Comparison of ENCODE assay signal across 10 cellular contexts in genomic region chr9:34190996-34191892, GRCh38. TPM values are rescaled to one million over a fixed set of nuclear protein-coding genes. Genes with fewer than 3 reads are reported as not detected.
DNase-seq lines count a peak whose midpoint lies in the region; ATAC-seq and TF ChIP-seq lines count a peak whose summit lies in the region.
"Had no signal": no experiment of that assay in that cellular context is flagged by ENCODE, and none has a peak within 500 bp of the region (broad histone marks: within the 10 kb centered on the region; RNA-seq: fewer than 3 reads in every experiment).

No MANE protein-coding gene starts in this region.

- H3K27ac ChIP-seq in DND-41 (ENCODE audit: low read length) (no peak overlapping the region), brain microvascular endothelial cell (no peak overlapping the region)
- H3K27ac ChIP-seq in effector memory CD4-positive, alpha-beta T cell (ENCODE audit: insufficient read depth, low read length, poor library complexity, severe bottlenecking) = no peak overlapping the region

- H3K4me3 ChIP-seq in DND-41 (ENCODE audit: low read depth in 1 of 2, low read length in 2 of 2) (no peak overlapping the region), brain microvascular endothelial cell (ENCODE audit: low read depth, low read length) (no peak overlapping the region)
- H3K4me3 ChIP-seq in effector memory CD4-positive, alpha-beta T cell (ENCODE audit: insufficient read depth, low read depth, low read length, poor library complexity, severe bottlenecking) = no peak overlapping the region

- no peaks in the 10 kb centered on the region for H3K27me3 ChIP-seq in DND-41 (ENCODE audit: insufficient read depth, low read length, poor library complexity)
- no peaks in the 10 kb centered on the region for H3K27me3 ChIP-seq in brain microvascular endothelial cell (replicated peaks)
- H3K27me3 ChIP-seq in effector memory CD4-positive, alpha-beta T cell (replicated peaks; ENCODE audit: control insufficient read depth, insufficient read depth, low read length, poor library complexity, severe bottlenecking) = no peaks in the 10 kb centered on the region

- peaks cover 82% of the 10 kb centered on the region for H3K79me2 ChIP-seq in DND-41 (ENCODE audit: insufficient read depth, low read length)

- peak overlapping the region in 3 of 10 donors; percentile 18 to 55 (median 22) for H3K4me3 Mint-ChIP-seq in naive thymus-derived CD8-positive, alpha-beta T cell

- H3K4me2 ChIP-seq in DND-41 (ENCODE audit: insufficient read depth, low read length) = no peak overlapping the region

- peaks cover 3 to 30% (median 10%) of the 10 kb centered on the region in 3 donors for H3K36me3 Mint-ChIP-seq in naive thymus-derived CD8-positive, alpha-beta T cell

- no peak overlapping the region for H3K9ac ChIP-seq in DND-41 (ENCODE audit: low read depth, low read length)

- peaks cover 17 to 71% (median 63%) of the 10 kb centered on the region in 4 donors for H3K4me1 Mint-ChIP-seq in naive thymus-derived CD8-positive, alpha-beta T cell

- peaks cover 12% of the 10 kb centered on the region; the same call in 1 of the 2 replicates for H4K20me1 ChIP-seq in DND-41 (ENCODE audit: insufficient read depth, low read length)

- ATAC-seq in DND-41 (ENCODE audit: insufficient read depth, low read depth) (no peak), HG03460 (IDR thresholded peaks at IDR 0.05; ENCODE audit: unreplicated experiment) (no peak)
- no peak for ATAC-seq in naive thymus-derived CD8-positive, alpha-beta T cell

- TF ChIP-seq CTCF in DND-41 (IDR thresholded peaks at IDR 0.05; ENCODE audit: borderline replicate concordance, extremely low read depth, low read length, poor library complexity, severe bottlenecking) = peak; percentile 8
- TF ChIP-seq CTCF in brain microvascular endothelial cell (IDR thresholded peaks at IDR 0.05; ENCODE audit: low read depth, low read length, missing control alignments) = peak; percentile 53

- H3K9me3 Mint-ChIP-seq in naive thymus-derived CD8-positive, alpha-beta T cell = no peaks in the 10 kb centered on the region

- peaks cover under 1% of the 10 kb centered on the region; the same call in 1 of the 2 replicates for H3K4me1 ChIP-seq in DND-41 (ENCODE audit: insufficient read depth, low read length)
- H3K4me1 ChIP-seq in effector memory CD4-positive, alpha-beta T cell (ENCODE audit: control insufficient read depth, insufficient read depth, low read length, poor library complexity, severe bottlenecking) = peaks cover 14% of the 10 kb centered on the region

- DNase-seq in DND-41 = no peak
- peak; percentile 12 for DNase-seq in LoVo (ENCODE audit: low spot score)
- DNase-seq in brain microvascular endothelial cell = no peak
- no peak for DNase-seq in naive thymus-derived CD8-positive, alpha-beta T cell
- DNase-seq in NCI-H1092 treated with DMSO at 0.1 percent for 48 hours (lab: John Stamatoyannopoulos, UW) = no peak
- no peak for DNase-seq in activated CD4-positive, CD25-positive, alpha-beta regulatory T cell (lab: John Stamatoyannopoulos, UW)
- DNase-seq in effector memory CD4-positive, alpha-beta T cell = no peak
- DNase-seq: central memory CD4-positive, alpha-beta T cell; stimulated activated CD4-positive, alpha-beta T cell treated with anti-CD3 and anti-CD28 coated beads, Interleukin-15, amount 100 ng/mL, for 24 hours had no signal

- in situ Hi-C loops in brain microvascular endothelial cell (cut with HindIII; ENCODE audit: low pct_ligation_motif_present, low sequenced_read_pairs) = no loop called here

- no peaks in the 10 kb centered on the region for H3K9me3 ChIP-seq in DND-41 (ENCODE audit: insufficient read depth, low read length, severe bottlenecking)
- H3K9me3 ChIP-seq in effector memory CD4-positive, alpha-beta T cell (ENCODE audit: control insufficient read depth, low read length) = no peaks in the 10 kb centered on the region

- H2AFZ ChIP-seq in DND-41 (ENCODE audit: low read depth, low read length) = no peak overlapping the region

- H3K27me3 Mint-ChIP-seq in naive thymus-derived CD8-positive, alpha-beta T cell = no peaks in the 10 kb centered on the region

- POLR2A ChIA-PET in naive thymus-derived CD8-positive, alpha-beta T cell (lab: Charles Lee) = interaction anchor here (0.6 kb wide), 1 partner anchor 61 kb away, joined by 3 read pairs; no protein-coding TSS in a partner anchor

- H3K36me3 ChIP-seq in DND-41 (ENCODE audit: insufficient read depth, low read length) (no peaks in the 10 kb centered on the region), brain microvascular endothelial cell (replicated peaks) (no peaks in the 10 kb centered on the region)
- no peaks in the 10 kb centered on the region for H3K36me3 ChIP-seq in effector memory CD4-positive, alpha-beta T cell (ENCODE audit: control insufficient read depth, insufficient read depth, low read length)

- H3K27ac Mint-ChIP-seq in naive thymus-derived CD8-positive, alpha-beta T cell = peak overlapping the region; percentile 22 to 91 (median 66)

RNA-seq across cellular contexts. Expression of gene UBAP1, which starts 12.4 kb away (rescaled TPM):
- 10 to 100 TPM; 38.9 to 40.2 TPM for total RNA-seq in naive thymus-derived CD8-positive, alpha-beta T cell
- polyA plus RNA-seq in naive thymus-derived CD8-positive, alpha-beta T cell = 10 to 100 TPM; 36.3 to 48.1 (median 36.5) TPM
